Comparison of ENCODE assay signal across 17 cellular contexts in genomic region chr2:41913921-41914609, GRCh38.
"Had no signal": no experiment of that assay in that cellular context is flagged by ENCODE, and none has a peak within 500 bp of the region (broad histone marks: within the 10 kb centered on the region; RNA-seq: fewer than 3 reads in every experiment).

No MANE protein-coding gene starts in this region.

- DNase-seq: activated CD4-positive, alpha-beta T cell treated with anti-CD3 and anti-CD28 coated beads for 1 hour; activated CD8-positive, alpha-beta memory T cell treated with anti-CD3 and anti-CD28 coated beads for 24 hours; activated CD8-positive, alpha-beta memory T cell treated with anti-CD3 and anti-CD28 coated beads, Interleukin-2, amount 50 U/mL, for 4 hours; activated T-cell treated with anti-CD3 and anti-CD28 coated beads, Interleukin-2, amount 50 U/mL, for 24 hours; foreskin fibroblast; immature natural killer cell; kidney glomerular epithelial cell; left lung; mammary epithelial cell; occipital lobe; stimulated activated CD4-positive, alpha-beta T cell treated with anti-CD3 and anti-CD28 coated beads, Interleukin-4, amount 100 ng/mL, for 24 hours; stimulated activated naive CD8-positive, alpha-beta T cell treated with anti-CD3 and anti-CD28 coated beads, Interleukin-15, Interleukin-2, amounts not matched to agents 100 U/mL and 50 U/mL, for 24 hours; substantia nigra; T-helper 1 cell; tibial artery; WERI-Rb-1 had no signal

- H3K27ac ChIP-seq: left lung, WERI-Rb-1 had no signal

- H3K4me1 ChIP-seq: left lung had no signal

- H3K36me3 ChIP-seq: left lung, tibial artery, WERI-Rb-1 had no signal

- H3K4me3 ChIP-seq: left lung, tibial artery had no signal

- H3K9me3 ChIP-seq: left lung, tibial artery had no signal

- ATAC-seq: activated T-helper 17 cell treated with anti-CD3 and anti-CD28 coated beads, Interleukin-2, amount 50 U/mL, for 72 hours; left lung; stimulated activated naive CD8-positive, alpha-beta T cell treated with anti-CD3 and anti-CD28 coated beads, Interleukin-15, Interleukin-2, amounts not matched to agents 100 U/mL and 50 U/mL, for 24 hours had no signal

- H3K27me3 ChIP-seq: left lung, tibial artery had no signal
